Comparison of ENCODE assay signal across 16 cellular contexts in the genomic region with DNA sequence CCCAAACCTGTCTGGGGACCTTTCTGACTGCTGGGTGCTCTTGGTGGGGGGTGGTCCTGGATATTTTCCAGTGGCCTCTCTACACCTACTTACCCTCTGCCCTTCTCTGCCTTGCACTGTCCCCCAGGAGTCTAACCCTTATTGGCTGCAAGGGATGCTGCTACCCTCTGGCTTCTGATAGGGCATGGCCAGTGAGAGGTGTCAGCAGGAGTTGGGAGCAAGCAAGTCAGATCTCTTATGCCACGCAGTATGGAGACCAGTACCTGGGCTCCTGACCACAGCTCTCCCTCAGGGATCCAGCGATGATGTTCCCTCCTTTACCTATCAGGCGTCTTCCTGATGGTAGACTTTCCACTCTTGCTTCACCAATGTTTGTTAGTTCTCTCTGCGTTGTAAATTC.
DNase-seq lines count a peak whose midpoint lies in the region; ATAC-seq and TF ChIP-seq lines count a peak whose summit lies in the region.
"Had no signal": no experiment of that assay in that cellular context is flagged by ENCODE, and none has a peak within 500 bp of the region (broad histone marks: within the 10 kb centered on the region; RNA-seq: fewer than 3 reads in every experiment).

No MANE protein-coding gene starts in this region.

- H3K27ac Mint-ChIP-seq in H9: no peak overlapping the region; a peak in 1 of 7 replicates
- peak overlapping the region; percentile 40 to 71 for H3K27ac Mint-ChIP-seq in activated naive CD4-positive, alpha-beta T cell treated with anti-CD3 and anti-CD28 coated beads, Interleukin-2, amount 50 U/mL, for 72 hours
- H3K27ac Mint-ChIP-seq in stimulated activated memory B cell treated with anti-CD40 and anti-IgM and Interleukin-4, amounts not matched to agents 10 μg/mL and 1 μg/mL and 100 μg/mL, for 72 hours: no peak overlapping the region
- H3K27ac Mint-ChIP-seq: HFFc6 had no signal

- no peak overlapping the region for H3T11ph ChIP-seq in H9 (ENCODE audit: low read length)

- no peaks in the 10 kb centered on the region for H3K27me3 Mint-ChIP-seq in activated T-cell treated with anti-CD3 and anti-CD28 coated beads, Interleukin-2, amount 50 U/mL, for 4 hours (ENCODE audit: low read depth)
- no peaks in the 10 kb centered on the region for H3K27me3 Mint-ChIP-seq in H9 (ENCODE audit: low read depth)
- H3K27me3 Mint-ChIP-seq in stimulated activated memory B cell treated with anti-CD40 and anti-IgM and Interleukin-4, amounts not matched to agents 10 μg/mL and 1 μg/mL and 100 μg/mL, for 72 hours: no peaks in the 10 kb centered on the region

- H3K27me3 ChIP-seq in H9 (ENCODE audit: insufficient read depth, low read length) (no peaks in the 10 kb centered on the region), BE2C (no peaks in the 10 kb centered on the region)

- no peak for TF ChIP-seq CTCF in H9 (conservative IDR thresholded peaks at IDR 0.05)
- no peak for TF ChIP-seq CTCF in BE2C (IDR thresholded peaks at IDR 0.05; ENCODE audit: low read depth, low read length)

- H4K91ac ChIP-seq in H9 (ENCODE audit: insufficient read length, low read depth, low read length): peak overlapping the region; percentile 41

- no peak overlapping the region for H3K56ac ChIP-seq in H9 (ENCODE audit: insufficient read length, low read depth, low read length)

- no peak overlapping the region for H3K18ac ChIP-seq in H9 (ENCODE audit: insufficient read length, low read depth, low read length)

- H3K36me3 ChIP-seq in BE2C: no peaks in the 10 kb centered on the region

- H3K4me1 ChIP-seq in H9 (ENCODE audit: insufficient read depth, low read length) (no peaks in the 10 kb centered on the region), BE2C (no peaks in the 10 kb centered on the region)
- H3K4me1 ChIP-seq: A549 had no signal

- H3K14ac ChIP-seq in H9 (ENCODE audit: insufficient read depth, low read length): no peak overlapping the region

- H3K4me1 Mint-ChIP-seq in activated T-cell treated with anti-CD3 and anti-CD28 coated beads, Interleukin-2, amount 50 U/mL, for 4 hours (ENCODE audit: low read depth): peaks cover 52% of the 10 kb centered on the region
- H3K4me1 Mint-ChIP-seq in H9: no peaks in the 10 kb centered on the region
- no peaks in the 10 kb centered on the region for H3K4me1 Mint-ChIP-seq in stimulated activated memory B cell treated with anti-CD40 and anti-IgM and Interleukin-4, amounts not matched to agents 10 μg/mL and 1 μg/mL and 100 μg/mL, for 72 hours

- H4K20me1 ChIP-seq in H9 (ENCODE audit: control insufficient read depth, insufficient read depth, insufficient read length): no peaks in the 10 kb centered on the region

- H3K9me3 ChIP-seq in H9 (ENCODE audit: control insufficient read depth, low read depth, low read length) (no peaks in the 10 kb centered on the region), BE2C (no peaks in the 10 kb centered on the region)
- H3K9me3 ChIP-seq: A549 had no signal

- H3K27ac ChIP-seq in H9 (ENCODE audit: insufficient read length, low read depth, low read length): no peak overlapping the region
- H3K27ac ChIP-seq: A549, HL-60 had no signal

- H4K8ac ChIP-seq in H9 (replicated peaks; ENCODE audit: insufficient read length, low read depth, low read length): no peak overlapping the region

- no peak for ATAC-seq in activated T-cell treated with anti-CD3 and anti-CD28 coated beads, Interleukin-2, amount 50 U/mL, for 4 hours
- ATAC-seq in activated naive CD4-positive, alpha-beta T cell treated with anti-CD3 and anti-CD28 coated beads, Interleukin-2, amount 50 U/mL, for 72 hours: peak in 1 of 2 donors; percentile 57
- peak; percentile 56 for ATAC-seq in stimulated activated memory B cell treated with anti-CD40 and anti-IgM and Interleukin-4, amounts not matched to agents 10 μg/mL and 1 μg/mL and 100 μg/mL, for 72 hours
- ATAC-seq: A549, K562, Right ventricle myocardium inferior had no signal

- no peaks in the 10 kb centered on the region for H3K36me3 Mint-ChIP-seq in activated T-cell treated with anti-CD3 and anti-CD28 coated beads, Interleukin-2, amount 50 U/mL, for 4 hours (ENCODE audit: insufficient read depth)
- no peaks in the 10 kb centered on the region for H3K36me3 Mint-ChIP-seq in H9 (ENCODE audit: insufficient read depth in 1 of 3, low read depth in 3 of 3)
- peaks cover 0 to 6% of the 10 kb centered on the region in 2 donors for H3K36me3 Mint-ChIP-seq in activated naive CD4-positive, alpha-beta T cell treated with anti-CD3 and anti-CD28 coated beads, Interleukin-2, amount 50 U/mL, for 72 hours
- no peaks in the 10 kb centered on the region for H3K36me3 Mint-ChIP-seq in stimulated activated memory B cell treated with anti-CD40 and anti-IgM and Interleukin-4, amounts not matched to agents 10 μg/mL and 1 μg/mL and 100 μg/mL, for 72 hours

- no peak overlapping the region for H4K5ac ChIP-seq in H9 (ENCODE audit: insufficient read length, low read depth, low read length)

- no peak overlapping the region for H3K23ac ChIP-seq in H9 (ENCODE audit: insufficient read length, low read depth, low read length)

- H3K9ac ChIP-seq in H9 (ENCODE audit: extremely low read depth, insufficient read length, low read length): no peak overlapping the region

- H3K79me1 ChIP-seq in H9 (ENCODE audit: insufficient read depth, low read depth, low read length, poor library complexity, severe bottlenecking): no peaks in the 10 kb centered on the region

- no peak overlapping the region for H2AFZ ChIP-seq in H9 (ENCODE audit: low read length)

- H2BK5ac ChIP-seq in H9 (ENCODE audit: insufficient read length, low read length): no peak overlapping the region

- WGBS in H9 (ENCODE audit: extremely low coverage, insufficient read length, low lambda C conversion rate): no CpG with 5 or more reads among the region's 4 CpGs

- DNase-seq in activated T-cell treated with anti-CD3 and anti-CD28 coated beads, Interleukin-2, amount 50 U/mL, for 4 hours: no peak
- DNase-seq in activated T-cell treated with anti-CD3 and anti-CD28 coated beads for 4 hours (no peak), H9 (no peak), HT-29 (ENCODE audit: low spot score) (no peak), AG08396 (ENCODE audit: low spot score) (no peak), BE2C (no peak)
- no peak for DNase-seq in activated naive CD4-positive, alpha-beta T cell treated with anti-CD3 and anti-CD28 coated beads, Interleukin-2, amount 50 U/mL, for 72 hours (ENCODE audit: low spot score in 2 of 2)
- DNase-seq: HFFc6, NCI-H1048, NCI-H146, NCI-H446 had no signal

- no peak overlapping the region for H2AK5ac ChIP-seq in H9 (ENCODE audit: insufficient read length, low read length)

- H2BK15ac ChIP-seq in H9 (ENCODE audit: low read depth, low read length): no peak overlapping the region

- H3K4me3 ChIP-seq in BE2C (ENCODE audit: low read depth, low read length): no peak overlapping the region
- H3K4me3 ChIP-seq: A549, K562 had no signal

- H2BK12ac ChIP-seq in H9 (ENCODE audit: insufficient read length, low read depth, low read length): no peak overlapping the region

- no peak overlapping the region for H2BK20ac ChIP-seq in H9 (ENCODE audit: low read depth, low read length, poor library complexity, severe bottlenecking)

- no peak overlapping the region for H3K4me2 ChIP-seq in H9 (ENCODE audit: insufficient read depth, insufficient read length, low read length)
- H3K4me2 ChIP-seq: A549 had no signal

- no peaks in the 10 kb centered on the region for H3K79me2 ChIP-seq in H9 (ENCODE audit: insufficient read depth, low read length)

- no peaks in the 10 kb centered on the region for H3K23me2 ChIP-seq in H9 (ENCODE audit: insufficient read length, low read depth, low read length, poor library complexity, severe bottlenecking)

- peak overlapping the region; percentile 57 for H3K4me3 Mint-ChIP-seq in activated T-cell treated with anti-CD3 and anti-CD28 coated beads, Interleukin-2, amount 50 U/mL, for 4 hours
- H3K4me3 Mint-ChIP-seq in H9: no peak overlapping the region
- H3K4me3 Mint-ChIP-seq in stimulated activated memory B cell treated with anti-CD40 and anti-IgM and Interleukin-4, amounts not matched to agents 10 μg/mL and 1 μg/mL and 100 μg/mL, for 72 hours: no peak overlapping the region
- H3K4me3 Mint-ChIP-seq: HFFc6 had no signal

- no peaks in the 10 kb centered on the region for H3K9me3 Mint-ChIP-seq in activated T-cell treated with anti-CD3 and anti-CD28 coated beads, Interleukin-2, amount 50 U/mL, for 4 hours
- no peaks in the 10 kb centered on the region; a peak in 1 of 5 replicates for H3K9me3 Mint-ChIP-seq in H9
- peaks cover 3 to 4% of the 10 kb centered on the region in 2 donors for H3K9me3 Mint-ChIP-seq in activated naive CD4-positive, alpha-beta T cell treated with anti-CD3 and anti-CD28 coated beads, Interleukin-2, amount 50 U/mL, for 72 hours
- H3K9me3 Mint-ChIP-seq in stimulated activated memory B cell treated with anti-CD40 and anti-IgM and Interleukin-4, amounts not matched to agents 10 μg/mL and 1 μg/mL and 100 μg/mL, for 72 hours: no peaks in the 10 kb centered on the region

- no peak overlapping the region for H2BK120ac ChIP-seq in H9 (ENCODE audit: low read depth, low read length, poor library complexity, severe bottlenecking)

- no peak overlapping the region for H3K4ac ChIP-seq in H9 (ENCODE audit: low read depth, low read length)

Comparison
In these comparisons a context has a peak if more than half of its experiments do, and no peak if none do; other contexts are left out.
1. H3K27ac Mint-ChIP-seq: peak in activated naive CD4-positive, alpha-beta T cell treated with anti-CD3 and anti-CD28 coated beads, Interleukin-2, amount 50 U/mL, for 72 hours (2 of 2); none in H9 (0 of 3) and stimulated activated memory B cell treated with anti-CD40 and anti-IgM and Interleukin-4, amounts not matched to agents 10 μg/mL and 1 μg/mL and 100 μg/mL, for 72 hours (single experiment).